Comparison of ENCODE assay signal across 14 cellular contexts in genomic region chr12:32252199-32253073, GRCh38.
DNase-seq lines count a peak whose midpoint lies in the region; ATAC-seq and TF ChIP-seq lines count a peak whose summit lies in the region.
"Had no signal": no experiment of that assay in that cellular context is flagged by ENCODE, and none has a peak within 500 bp of the region (broad histone marks: within the 10 kb centered on the region; RNA-seq: fewer than 3 reads in every experiment).

No MANE protein-coding gene starts in this region.

- H3K4me1 ChIP-seq in ectodermal cell (ENCODE audit: control insufficient read depth, insufficient read depth, low read length), result no peaks in the 10 kb centered on the region
- no peaks in the 10 kb centered on the region for H3K4me1 ChIP-seq in Peyer's patch

- TF ChIP-seq POLR2A in Peyer's patch (IDR thresholded peaks at IDR 0.05), result no peak

- DNase-seq in activated CD4-positive, alpha-beta T cell treated with anti-CD3 and anti-CD28 coated beads, Interleukin-2, amount 50 U/mL, for 4 hours, result no peak
- no peak for DNase-seq in AML-193 (lab: John Stamatoyannopoulos, UW)
- DNase-seq in NCI-H1436 (lab: John Stamatoyannopoulos, UW), result no peak
- no peak for DNase-seq in Peyer's patch
- DNase-seq: activated CD4-positive, alpha-beta T cell treated with anti-CD3 and anti-CD28 coated beads for 48 hours; amniotic stem cell; GDM1; small intestine; stimulated activated naive CD4-positive, alpha-beta T cell had no signal

- ATAC-seq in GM18517 (IDR thresholded peaks at IDR 0.05; ENCODE audit: unreplicated experiment) (peak; percentile 78), GM21447 (IDR thresholded peaks at IDR 0.05; ENCODE audit: unreplicated experiment) (peak; percentile 86), HG03342 (IDR thresholded peaks at IDR 0.05; ENCODE audit: unreplicated experiment) (peak; percentile 86)

- H3K36me3 ChIP-seq in ectodermal cell (ENCODE audit: control insufficient read depth, insufficient read depth, low read length), result no peaks in the 10 kb centered on the region
- H3K36me3 ChIP-seq in Peyer's patch, result no peaks in the 10 kb centered on the region

- peak overlapping the region; percentile 42 for H3K27ac ChIP-seq in ectodermal cell (ENCODE audit: insufficient read depth, low read depth, low read length, poor library complexity, severe bottlenecking)
- H3K27ac ChIP-seq in Peyer's patch, result no peak overlapping the region

- H3K27me3 ChIP-seq in ectodermal cell (ENCODE audit: control insufficient read depth, insufficient read depth, low read length, poor library complexity, severe bottlenecking) (no peaks in the 10 kb centered on the region), Peyer's patch (no peaks in the 10 kb centered on the region)

- no peak for TF ChIP-seq CTCF in Peyer's patch (IDR thresholded peaks at IDR 0.05)

- 93% methylated on average over 13 of the region's 13 CpGs for WGBS in ectodermal cell, 2 experiments

- no peak overlapping the region for H3K4me3 ChIP-seq in ectodermal cell (ENCODE audit: insufficient read depth, low read depth, low read length)
- no peak overlapping the region for H3K4me3 ChIP-seq in Peyer's patch
- H3K4me3 ChIP-seq: lung had no signal

- H3K9me3 ChIP-seq in ectodermal cell (ENCODE audit: control insufficient read depth, low read length) (no peaks in the 10 kb centered on the region), Peyer's patch (no peaks in the 10 kb centered on the region)
